ENCODE assay signal across 19 cellular contexts in genomic region chr15:68479870-68480269, GRCh38. TPM values are rescaled to one million over a fixed set of nuclear protein-coding genes. Genes with fewer than 3 reads are reported as not detected.
DNase-seq lines count a peak whose midpoint lies in the region; ATAC-seq and TF ChIP-seq lines count a peak whose summit lies in the region.
"Had no signal": no experiment of that assay in that cellular context is flagged by ENCODE, and none has a peak within 500 bp of the region (broad histone marks: within the 10 kb centered on the region; RNA-seq: fewer than 3 reads in every experiment).

No MANE protein-coding gene starts in this region.

- H3K27me3 Mint-ChIP-seq in activated CD4-positive, alpha-beta memory T cell treated with anti-CD3 and anti-CD28 coated beads for 36 hours: peaks cover 15% of the 10 kb centered on the region

- H3K4me1 ChIP-seq in left lung: no peaks in the 10 kb centered on the region

- H3K27ac Mint-ChIP-seq in activated CD4-positive, alpha-beta memory T cell treated with anti-CD3 and anti-CD28 coated beads for 36 hours: no peak overlapping the region
- H3K27ac Mint-ChIP-seq: activated naive CD8-positive, alpha-beta T cell treated with anti-CD3 and anti-CD28 coated beads for 36 hours; naive thymus-derived CD4-positive, alpha-beta T cell had no signal

- DNase-seq in MG63 (peak; percentile 44), choroid plexus epithelial cell (ENCODE audit: low read depth) (peak; percentile 57), left lung (no peak), GM20000 (ENCODE audit: low spot score) (no peak), RKO (ENCODE audit: low spot score) (no peak)
- no peak for DNase-seq in activated CD4-positive, alpha-beta memory T cell treated with anti-CD3 and anti-CD28 coated beads for 36 hours
- DNase-seq: activated CD4-positive, alpha-beta T cell treated with anti-CD3 and anti-CD28 coated beads for 1 hour; activated naive CD8-positive, alpha-beta T cell treated with anti-CD3 and anti-CD28 coated beads for 36 hours; effector memory CD4-positive, alpha-beta T cell; hippocampal formation; naive thymus-derived CD4-positive, alpha-beta T cell; NCI-H1105 treated with DMSO at 0.1 percent for 48 hours; NCI-H2081 treated with DMSO at 0.1 percent for 48 hours; NCI-H446 treated with DMSO at 0.1 percent for 48 hours; stimulated activated CD4-positive, alpha-beta T cell treated with anti-CD3 and anti-CD28 coated beads, Interleukin-4, amount 100 ng/mL, for 24 hours; T1000 had no signal

- POLR2A ChIA-PET in activated CD4-positive, alpha-beta memory T cell treated with anti-CD3 and anti-CD28 coated beads for 36 hours (lab: Charles Lee): no interaction called here

- no peaks in the 10 kb centered on the region for H3K36me3 ChIP-seq in MG63
- H3K36me3 ChIP-seq in left lung: no peaks in the 10 kb centered on the region

- CTCF ChIA-PET in activated CD4-positive, alpha-beta memory T cell treated with anti-CD3 and anti-CD28 coated beads for 36 hours (lab: Charles Lee): interaction anchor here (1.0 kb wide), 1 partner anchor 173 kb away, joined by 3 read pairs; no protein-coding TSS in a partner anchor

- intact Hi-C loops in left lung (cut with DNase I): no loop called here
- intact Hi-C loops in activated CD4-positive, alpha-beta memory T cell treated with anti-CD3 and anti-CD28 coated beads for 36 hours (cut with micrococcal nuclease): no loop called here

- H3K9me3 ChIP-seq in MG63 (no peaks in the 10 kb centered on the region), left lung (no peaks in the 10 kb centered on the region)

- H3K4me1 Mint-ChIP-seq in activated CD4-positive, alpha-beta memory T cell treated with anti-CD3 and anti-CD28 coated beads for 36 hours (ENCODE audit: low read depth): no peaks in the 10 kb centered on the region
- H3K4me1 Mint-ChIP-seq: activated naive CD8-positive, alpha-beta T cell treated with anti-CD3 and anti-CD28 coated beads for 36 hours had no signal

- H3K4me3 ChIP-seq in MG63 (no peak overlapping the region), choroid plexus epithelial cell (ENCODE audit: low read depth, low read length) (no peak overlapping the region), left lung (no peak overlapping the region)

- H3K27me3 ChIP-seq in MG63: no peaks in the 10 kb centered on the region
- H3K27me3 ChIP-seq in left lung: no peaks in the 10 kb centered on the region

- H3K36me3 Mint-ChIP-seq in activated CD4-positive, alpha-beta memory T cell treated with anti-CD3 and anti-CD28 coated beads for 36 hours: no peaks in the 10 kb centered on the region
- H3K36me3 Mint-ChIP-seq: activated naive CD8-positive, alpha-beta T cell treated with anti-CD3 and anti-CD28 coated beads for 36 hours; naive thymus-derived CD4-positive, alpha-beta T cell had no signal

- no peaks in the 10 kb centered on the region for H3K9me3 Mint-ChIP-seq in activated CD4-positive, alpha-beta memory T cell treated with anti-CD3 and anti-CD28 coated beads for 36 hours
- H3K9me3 Mint-ChIP-seq: activated naive CD8-positive, alpha-beta T cell treated with anti-CD3 and anti-CD28 coated beads for 36 hours had no signal

- ATAC-seq in left lung: peak; percentile 50
- no peak for ATAC-seq in GM18907 (IDR thresholded peaks at IDR 0.05; ENCODE audit: unreplicated experiment)
- ATAC-seq: naive thymus-derived CD4-positive, alpha-beta T cell; Panc1 had no signal

- no peak overlapping the region for H3K4me3 Mint-ChIP-seq in activated CD4-positive, alpha-beta memory T cell treated with anti-CD3 and anti-CD28 coated beads for 36 hours
- H3K4me3 Mint-ChIP-seq: activated naive CD8-positive, alpha-beta T cell treated with anti-CD3 and anti-CD28 coated beads for 36 hours; naive thymus-derived CD4-positive, alpha-beta T cell had no signal

- H3K27ac ChIP-seq in left lung (peak overlapping the region in 1 of 2 donors; percentile 33), temporal lobe (ENCODE audit: low read depth, low read length) (peak overlapping the region; percentile 25)

- TF ChIP-seq CTCF in choroid plexus epithelial cell (conservative IDR thresholded peaks at IDR 0.05; ENCODE audit: low read depth, low read length): no peak
- TF ChIP-seq CTCF in left lung (IDR thresholded peaks at IDR 0.05): no peak
- no peak for TF ChIP-seq CTCF in GM20000 (IDR thresholded peaks at IDR 0.05; ENCODE audit: extremely low read depth, missing control alignments)

RNA-seq across cellular contexts. Expression of gene ITGA11, which starts 47.9 kb away (rescaled TPM):
- 41.0 and 63.4 TPM in 2 replicates for total RNA-seq in MG63 (2014; rRNA removed; shearing (Covaris generic); ENCODE audit: low replicate concordance)
- total RNA-seq in left lung (1 to 10 TPM; 2.1 to 7.3 TPM), temporal lobe (1.5 TPM)
- total RNA-seq in activated CD4-positive, alpha-beta memory T cell treated with anti-CD3 and anti-CD28 coated beads for 36 hours: under 1 TPM; 0.56 to 0.59 TPM

Comparison
In these comparisons a context has a peak if more than half of its experiments do, and no peak if none do; other contexts are left out.
1. DNase-seq: peak in MG63 (single experiment) and choroid plexus epithelial cell (single experiment); none in left lung (0 of 2), activated CD4-positive, alpha-beta memory T cell treated with anti-CD3 and anti-CD28 coated beads for 36 hours (single experiment), GM20000 (single experiment) and RKO (single experiment).